In genomic region chr2:22946553-22946952, GRCh38 we compare ENCODE assay signal across 19 cellular contexts.
DNase-seq lines count a peak whose midpoint lies in the region; ATAC-seq and TF ChIP-seq lines count a peak whose summit lies in the region.
"Had no signal": no experiment of that assay in that cellular context is flagged by ENCODE, and none has a peak within 500 bp of the region (broad histone marks: within the 10 kb centered on the region; RNA-seq: fewer than 3 reads in every experiment).

No MANE protein-coding gene starts in this region.

- H3K27ac Mint-ChIP-seq in WTC11: peak overlapping the region; percentile 90
- H3K27ac Mint-ChIP-seq in stimulated activated naive B cell treated with anti-CD40 and anti-IgM and Interleukin-4, amounts not matched to agents 10 μg/mL and 1 μg/mL and 100 μg/mL, for 72 hours: no peak overlapping the region
- H3K27ac Mint-ChIP-seq: CD4-positive, CD25-positive, alpha-beta regulatory T cell; CD8-positive, alpha-beta memory T cell; IgD-negative memory B cell had no signal

- 96 to 99% methylated on average over 2 of the region's 2 CpGs for WGBS in thyroid gland, 2 donors

- peak overlapping the region; percentile 43; the same call in 1 of the 2 replicates for H3K27ac ChIP-seq in HUES6 (ENCODE audit: low read depth, low read length)
- no peak overlapping the region for H3K27ac ChIP-seq in thyroid gland

- H3K9me3 Mint-ChIP-seq in WTC11: peaks cover 19% of the 10 kb centered on the region
- H3K9me3 Mint-ChIP-seq in stimulated activated naive B cell treated with anti-CD40 and anti-IgM and Interleukin-4, amounts not matched to agents 10 μg/mL and 1 μg/mL and 100 μg/mL, for 72 hours: peaks cover 0 to 2% of the 10 kb centered on the region in 2 donors

- no peak overlapping the region for H3K9ac ChIP-seq in HUES6 (ENCODE audit: low read length)

- H3K36me3 Mint-ChIP-seq in WTC11: peaks cover 6% of the 10 kb centered on the region; the same call in 1 of the 2 replicates
- H3K36me3 Mint-ChIP-seq in stimulated activated naive B cell treated with anti-CD40 and anti-IgM and Interleukin-4, amounts not matched to agents 10 μg/mL and 1 μg/mL and 100 μg/mL, for 72 hours: no peaks in the 10 kb centered on the region
- H3K36me3 Mint-ChIP-seq: CD4-positive, CD25-positive, alpha-beta regulatory T cell; CD8-positive, alpha-beta memory T cell; IgD-negative memory B cell had no signal

- no peaks in the 10 kb centered on the region; the same call in 1 of the 2 replicates for H3K27me3 ChIP-seq in HUES6 (ENCODE audit: control insufficient read depth, insufficient read depth, low read length)
- H3K27me3 ChIP-seq in thyroid gland: no peaks in the 10 kb centered on the region
- H3K27me3 ChIP-seq: BE2C had no signal

- POLR2A ChIA-PET in WTC11 (lab: Charles Lee): interaction anchor here (1.1 kb wide), 1 partner anchor 34 kb away, joined by 3 read pairs; no protein-coding TSS in a partner anchor

- CTCF ChIA-PET in WTC11 (lab: Charles Lee): interaction anchor here (1.2 kb wide), 1 partner anchor 42 kb away, joined by 3 read pairs; no protein-coding TSS in a partner anchor

- DNase-seq in WTC11 (ENCODE audit: low spot score) (no peak), iPS-NIHi11 (ENCODE audit: low spot score) (peak; percentile 10), thyroid gland (no peak), posterior vena cava (ENCODE audit: low spot score) (no peak), cerebellar nuclear complex (lab: John Stamatoyannopoulos, UW) (no peak)
- DNase-seq in stimulated activated naive B cell treated with anti-CD40 and anti-IgM and Interleukin-4, amounts not matched to agents 10 μg/mL and 1 μg/mL and 100 μg/mL, for 72 hours: no peak
- DNase-seq: ACHN; BE2C; C1 segment of cervical spinal cord; CD4-positive, CD25-positive, alpha-beta regulatory T cell; CD8-positive, alpha-beta memory T cell; COR-L47; DMS 273 treated with DMSO at 0.1 percent for 48 hours; GDM1; HCEC 1CT; KBM-7 had no signal

- peak; percentile 74 for ATAC-seq in WTC11
- peak; percentile 35 to 50 for ATAC-seq in stimulated activated naive B cell treated with anti-CD40 and anti-IgM and Interleukin-4, amounts not matched to agents 10 μg/mL and 1 μg/mL and 100 μg/mL, for 72 hours (replicated peaks)
- ATAC-seq: HepG2 had no signal

- H3K4me3 ChIP-seq in HUES6 (ENCODE audit: low read depth, low read length): no peak overlapping the region
- H3K4me3 ChIP-seq in thyroid gland (replicated peaks in 1 of 3): no peak overlapping the region

- H3K4me1 ChIP-seq in HUES6 (ENCODE audit: control insufficient read depth, insufficient read depth, low read length): peaks cover 7% of the 10 kb centered on the region; the same call in 1 of the 2 replicates
- no peaks in the 10 kb centered on the region for H3K4me1 ChIP-seq in thyroid gland
- H3K4me1 ChIP-seq: BE2C had no signal

- no peaks in the 10 kb centered on the region for H3K27me3 Mint-ChIP-seq in WTC11 (ENCODE audit: low read depth)
- H3K27me3 Mint-ChIP-seq in stimulated activated naive B cell treated with anti-CD40 and anti-IgM and Interleukin-4, amounts not matched to agents 10 μg/mL and 1 μg/mL and 100 μg/mL, for 72 hours: no peaks in the 10 kb centered on the region
- H3K27me3 Mint-ChIP-seq: CD4-positive, CD25-positive, alpha-beta regulatory T cell; IgD-negative memory B cell had no signal

- H3K4me1 Mint-ChIP-seq in WTC11: peaks cover 47% of the 10 kb centered on the region
- peaks cover 0 to 15% of the 10 kb centered on the region in 2 donors for H3K4me1 Mint-ChIP-seq in stimulated activated naive B cell treated with anti-CD40 and anti-IgM and Interleukin-4, amounts not matched to agents 10 μg/mL and 1 μg/mL and 100 μg/mL, for 72 hours
- H3K4me1 Mint-ChIP-seq: CD4-positive, CD25-positive, alpha-beta regulatory T cell; CD8-positive, alpha-beta memory T cell; IgD-negative memory B cell had no signal

- H3K36me3 ChIP-seq in HUES6 (ENCODE audit: control insufficient read depth, insufficient read depth, low read length): no peaks in the 10 kb centered on the region
- H3K36me3 ChIP-seq in thyroid gland: no peaks in the 10 kb centered on the region
- H3K36me3 ChIP-seq: BE2C had no signal

- no peak for TF ChIP-seq CTCF in WTC11 (IDR thresholded peaks at IDR 0.05)
- TF ChIP-seq CTCF in thyroid gland (IDR thresholded peaks at IDR 0.05): no peak

- no peak for TF ChIP-seq POLR2A in thyroid gland (IDR thresholded peaks at IDR 0.05)

- intact Hi-C loops in thyroid gland (cut with DNase I): no loop called here
- intact Hi-C loops in posterior vena cava (cut with DNase I): no loop called here

- H3K4me3 Mint-ChIP-seq in WTC11: no peak overlapping the region
- H3K4me3 Mint-ChIP-seq in stimulated activated naive B cell treated with anti-CD40 and anti-IgM and Interleukin-4, amounts not matched to agents 10 μg/mL and 1 μg/mL and 100 μg/mL, for 72 hours: no peak overlapping the region
- H3K4me3 Mint-ChIP-seq: CD4-positive, CD25-positive, alpha-beta regulatory T cell; CD8-positive, alpha-beta memory T cell; IgD-negative memory B cell had no signal

- H3K9me3 ChIP-seq in HUES6 (ENCODE audit: control insufficient read depth, insufficient read depth, low read depth, low read length) (peaks cover 2% of the 10 kb centered on the region; the same call in 1 of the 2 replicates), thyroid gland (no peaks in the 10 kb centered on the region)
- H3K9me3 ChIP-seq: BE2C had no signal

TF ChIP-seq in WTC11, 78 proteins besides CTCF, POLR2A, EP300 and RAD21:
- TF ChIP-seq ZNF423 (CRISPR knock-in tag; IDR thresholded peaks at IDR 0.05) (peak; percentile 37; the same call in 1 of the 2 replicates), CDX4 (CRISPR knock-in tag; IDR thresholded peaks at IDR 0.05; ENCODE audit: borderline replicate concordance) (no peak), E2F1 (CRISPR knock-in tag; IDR thresholded peaks at IDR 0.05) (no peak), TEAD1 (CRISPR knock-in tag; IDR thresholded peaks at IDR 0.05) (no peak), NFYB (CRISPR knock-in tag; conservative IDR thresholded peaks at IDR 0.05; ENCODE audit: low read depth) (no peak)
- TF ChIP-seq, protein P1, sequence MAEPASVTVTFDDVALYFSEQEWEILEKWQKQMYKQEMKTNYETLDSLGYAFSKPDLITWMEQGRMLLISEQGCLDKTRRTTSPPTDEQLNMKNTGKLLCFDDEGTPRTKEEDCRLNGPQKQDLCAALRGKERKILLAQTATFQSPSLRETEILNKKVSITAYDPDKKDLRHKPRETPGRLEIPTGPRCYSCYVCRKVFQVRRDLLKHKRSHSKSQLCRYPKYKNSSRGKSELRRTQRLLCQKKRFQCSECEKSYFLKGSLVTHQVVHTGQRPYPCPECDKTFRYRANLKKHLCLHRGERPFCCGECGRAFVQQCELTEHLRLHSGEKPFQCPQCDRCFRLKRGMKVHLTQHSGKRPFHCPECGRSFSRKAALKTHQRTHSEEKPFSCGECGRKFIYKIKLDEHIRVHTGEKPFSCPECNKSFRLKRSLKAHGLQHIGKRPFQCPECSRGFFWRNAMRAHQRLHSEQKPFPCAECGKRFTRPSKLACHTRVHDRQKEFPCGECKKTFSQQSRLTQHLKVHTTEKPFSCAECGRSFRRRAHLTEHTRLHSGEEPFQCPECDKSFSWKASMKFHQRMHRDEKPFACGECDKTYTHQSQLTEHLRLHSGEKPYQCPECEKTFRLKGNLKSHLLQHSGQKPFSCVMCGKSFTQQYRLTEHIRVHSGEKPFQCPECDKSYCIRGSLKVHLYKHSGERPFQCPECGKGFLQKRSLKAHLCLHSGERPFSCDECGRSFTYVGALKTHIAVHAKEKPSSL (CRISPR knock-in tag; conservative IDR thresholded peaks at IDR 0.05): 0 out of 2 replicates have a peak, but pooled peaks have one; percentile 20
